ENCODE assay signal across 17 cellular contexts in the genomic region with DNA sequence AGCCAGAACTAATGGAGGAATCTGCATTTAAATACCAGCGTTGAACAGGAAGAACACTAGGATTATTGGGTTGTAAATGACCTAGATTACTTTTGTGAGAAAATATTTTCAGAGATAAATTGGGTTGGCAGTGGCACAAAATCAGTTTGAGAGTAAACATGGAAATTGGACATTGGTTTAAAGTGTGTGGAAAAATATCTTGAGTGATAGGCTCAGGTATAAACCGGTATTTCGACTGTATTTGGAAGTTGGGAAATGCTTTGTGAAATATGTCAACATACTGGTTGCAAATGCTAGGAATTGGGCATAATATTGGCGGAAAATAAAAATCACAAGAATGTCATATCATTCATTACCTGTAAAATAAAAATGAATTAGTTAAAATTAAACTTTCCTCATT. TPM values are rescaled to one million over a fixed set of nuclear protein-coding genes. Genes with fewer than 3 reads are reported as not detected.
DNase-seq lines count a peak whose midpoint lies in the region; ATAC-seq and TF ChIP-seq lines count a peak whose summit lies in the region.
"Had no signal": no experiment of that assay in that cellular context is flagged by ENCODE, and none has a peak within 500 bp of the region (broad histone marks: within the 10 kb centered on the region; RNA-seq: fewer than 3 reads in every experiment).

No MANE protein-coding gene starts in this region.

- no peak overlapping the region for H4K5ac ChIP-seq in H9 (ENCODE audit: insufficient read length, low read depth, low read length)

- H2AFZ ChIP-seq in H9 (ENCODE audit: low read length) (no peak overlapping the region), PC-9 (no peak overlapping the region)

- no peak overlapping the region for H2BK12ac ChIP-seq in H9 (ENCODE audit: insufficient read length, low read depth, low read length)

- H3K4me2 ChIP-seq in H9 (ENCODE audit: insufficient read depth, insufficient read length, low read length): no peak overlapping the region
- no peak overlapping the region for H3K4me2 ChIP-seq in PC-9
- H3K4me2 ChIP-seq: A549, BLaER1 had no signal

- no peak overlapping the region for H2BK120ac ChIP-seq in H9 (ENCODE audit: low read depth, low read length, poor library complexity, severe bottlenecking)

- no peak overlapping the region for H4K8ac ChIP-seq in H9 (replicated peaks; ENCODE audit: insufficient read length, low read depth, low read length)

- no peak for ATAC-seq in effector memory CD8-positive, alpha-beta T cell (replicated peaks)
- ATAC-seq in right lobe of liver: peak; percentile 54 to 67 (median 59)
- ATAC-seq in GM21723 (IDR thresholded peaks at IDR 0.05; ENCODE audit: unreplicated experiment): no peak
- ATAC-seq: A549 had no signal

- H3K27ac Mint-ChIP-seq in H9 (peak overlapping the region in 2 of 3 experiments; percentile 6 to 90; a peak in 3 of 7 replicates), type B pancreatic cell (peak overlapping the region; percentile 4)
- H3K27ac Mint-ChIP-seq in effector memory CD8-positive, alpha-beta T cell: peak overlapping the region; percentile 35 to 44

- H3K4me3 Mint-ChIP-seq in H9: no peak overlapping the region
- H3K4me3 Mint-ChIP-seq in effector memory CD8-positive, alpha-beta T cell: no peak overlapping the region
- no peak overlapping the region for H3K4me3 Mint-ChIP-seq in type B pancreatic cell
- H3K4me3 Mint-ChIP-seq: CD4-positive, alpha-beta memory T cell had no signal

- H3K4me3 ChIP-seq in right lobe of liver (no peak overlapping the region), PC-9 (no peak overlapping the region)
- H3K4me3 ChIP-seq: A549, BLaER1 had no signal

- no peak overlapping the region for H3T11ph ChIP-seq in H9 (ENCODE audit: low read length)

- H4K20me1 ChIP-seq in H9 (ENCODE audit: control insufficient read depth, insufficient read depth, insufficient read length): peaks cover 2% of the 10 kb centered on the region
- H4K20me1 ChIP-seq in PC-9 (ENCODE audit: insufficient read depth): no peaks in the 10 kb centered on the region

- H3K14ac ChIP-seq in H9 (ENCODE audit: insufficient read depth, low read length): no peak overlapping the region

- H3K56ac ChIP-seq in H9 (ENCODE audit: insufficient read length, low read depth, low read length): no peak overlapping the region

- DNase-seq in H9 (no peak), right lobe of liver (no peak), type B pancreatic cell (ENCODE audit: extremely low spot score, unreplicated experiment) (no peak), PC-9 (no peak), hypothalamus (lab: John Stamatoyannopoulos, UW) (no peak)
- no peak for DNase-seq in effector memory CD8-positive, alpha-beta T cell
- DNase-seq: CD4-positive, alpha-beta memory T cell; KBM-7; MV-4-11; NCI-H1694 treated with DMSO at 0.1 percent for 48 hours; NCI-H510A; NCI-H82; OCI-M1; SHP77 had no signal

- no peak overlapping the region for H3K4ac ChIP-seq in H9 (ENCODE audit: low read depth, low read length)

- H2AK5ac ChIP-seq in H9 (ENCODE audit: insufficient read length, low read length): no peak overlapping the region

- whole genome bisulfite sequencing in H9 (ENCODE audit: extremely low coverage, insufficient read length, low lambda C conversion rate): no CpG with 5 or more reads among the region's 4 CpGs
- 9% methylated on average over 4 of the region's 4 CpGs for WGBS in right lobe of liver (ENCODE audit: insufficient coverage, low coverage, low lambda C conversion rate, missing lambda C conversion rate)

- H3K27ac ChIP-seq in H9 (ENCODE audit: insufficient read length, low read depth, low read length) (no peak overlapping the region), right lobe of liver (peak overlapping the region; percentile 27 to 60 (median 35)), PC-9 (no peak overlapping the region)
- H3K27ac ChIP-seq: A549, BLaER1 had no signal

- CTCF ChIA-PET in PC-9 (lab: Charles Lee): no interaction called here

- H2BK15ac ChIP-seq in H9 (ENCODE audit: low read depth, low read length): no peak overlapping the region

- no peaks in the 10 kb centered on the region for H3K79me1 ChIP-seq in H9 (ENCODE audit: insufficient read depth, low read depth, low read length, poor library complexity, severe bottlenecking)

- no peak overlapping the region for H3K18ac ChIP-seq in H9 (ENCODE audit: insufficient read length, low read depth, low read length)

- H3K9me3 Mint-ChIP-seq in H9: no peaks in the 10 kb centered on the region
- H3K9me3 Mint-ChIP-seq in effector memory CD8-positive, alpha-beta T cell: no peaks in the 10 kb centered on the region
- no peaks in the 10 kb centered on the region for H3K9me3 Mint-ChIP-seq in type B pancreatic cell
- H3K9me3 Mint-ChIP-seq: CD4-positive, alpha-beta memory T cell had no signal

- peaks cover 23 to 27% of the 10 kb centered on the region in 2 experiments for H3K4me1 Mint-ChIP-seq in H9
- peaks cover 4 to 17% of the 10 kb centered on the region in 2 donors for H3K4me1 Mint-ChIP-seq in effector memory CD8-positive, alpha-beta T cell (ENCODE audit: low read depth in 2 of 2)
- no peaks in the 10 kb centered on the region for H3K4me1 Mint-ChIP-seq in type B pancreatic cell (ENCODE audit: unreplicated experiment)

- no peak for TF ChIP-seq POLR2A in right lobe of liver (IDR thresholded peaks at IDR 0.05)

- H3K23me2 ChIP-seq in H9 (ENCODE audit: insufficient read length, low read depth, low read length, poor library complexity, severe bottlenecking): no peaks in the 10 kb centered on the region

- no peaks in the 10 kb centered on the region for H3K27me3 Mint-ChIP-seq in H9 (ENCODE audit: low read depth)
- no peaks in the 10 kb centered on the region for H3K27me3 Mint-ChIP-seq in effector memory CD8-positive, alpha-beta T cell
- H3K27me3 Mint-ChIP-seq in type B pancreatic cell: no peaks in the 10 kb centered on the region
- H3K27me3 Mint-ChIP-seq: CD4-positive, alpha-beta memory T cell had no signal

- POLR2A ChIA-PET in PC-9 (lab: Charles Lee; ENCODE audit: unreplicated experiment): no interaction called here

- H3K27me3 ChIP-seq in H9 (ENCODE audit: insufficient read depth, low read length) (no peaks in the 10 kb centered on the region), right lobe of liver (no peaks in the 10 kb centered on the region), PC-9 (ENCODE audit: insufficient read depth, low read depth) (no peaks in the 10 kb centered on the region)
- H3K27me3 ChIP-seq: BLaER1 had no signal

- H3K36me3 ChIP-seq in right lobe of liver: peaks cover 8 to 92% (median 35%) of the 10 kb centered on the region in 4 donors
- H3K36me3 ChIP-seq in PC-9 (ENCODE audit: low read depth): peaks cover 59% of the 10 kb centered on the region

- H3K4me1 ChIP-seq in H9 (ENCODE audit: insufficient read depth, low read length): no peaks in the 10 kb centered on the region
- H3K4me1 ChIP-seq in right lobe of liver: peaks cover 0 to 30% (median 15%) of the 10 kb centered on the region in 4 donors
- H3K4me1 ChIP-seq in PC-9 (replicated peaks; ENCODE audit: insufficient read depth): no peaks in the 10 kb centered on the region
- H3K4me1 ChIP-seq: A549, BLaER1 had no signal

- no TSS peak for BruUV-seq in PC-9 (replicated peaks; lab: Mats Ljungman, UMichigan)

- H3K9me3 ChIP-seq in H9 (ENCODE audit: control insufficient read depth, low read depth, low read length) (no peaks in the 10 kb centered on the region), right lobe of liver (no peaks in the 10 kb centered on the region), PC-9 (ENCODE audit: insufficient read depth, low read depth) (no peaks in the 10 kb centered on the region; the same call in 1 of the 2 replicates)
- H3K9me3 ChIP-seq: A549, BLaER1 had no signal

- no peak overlapping the region for H2BK5ac ChIP-seq in H9 (ENCODE audit: insufficient read length, low read length)

- TF ChIP-seq CTCF in H9 (conservative IDR thresholded peaks at IDR 0.05) (no peak), right lobe of liver (IDR thresholded peaks at IDR 0.05) (no peak), type B pancreatic cell (conservative IDR thresholded peaks at IDR 0.05) (no peak), PC-9 (conservative IDR thresholded peaks at IDR 0.05) (no peak)

- no peaks in the 10 kb centered on the region for H3K9me2 ChIP-seq in PC-9 (ENCODE audit: insufficient read depth)

- no peak overlapping the region for H4K91ac ChIP-seq in H9 (ENCODE audit: insufficient read length, low read depth, low read length)

- no peak overlapping the region for H3K23ac ChIP-seq in H9 (ENCODE audit: insufficient read length, low read depth, low read length)

- no peaks in the 10 kb centered on the region for H3F3A ChIP-seq in PC-9 (ENCODE audit: insufficient read depth, low read depth)

- H3K36me3 Mint-ChIP-seq in H9 (ENCODE audit: insufficient read depth in 1 of 3, low read depth in 3 of 3) (peaks cover 41 to 91% (median 87%) of the 10 kb centered on the region in 3 experiments; a peak in 6 of 7 replicates), type B pancreatic cell (peaks cover 59% of the 10 kb centered on the region)
- H3K36me3 Mint-ChIP-seq in effector memory CD8-positive, alpha-beta T cell (ENCODE audit: insufficient read depth): peaks cover 99% of the 10 kb centered on the region

- H3K79me2 ChIP-seq in H9 (ENCODE audit: insufficient read depth, low read length): no peaks in the 10 kb centered on the region
- no peaks in the 10 kb centered on the region for H3K79me2 ChIP-seq in PC-9 (ENCODE audit: low read depth)

- intact Hi-C loops in right lobe of liver (cut with DNase I) (no loop called here), PC-9 (cut with micrococcal nuclease; ENCODE audit: unreplicated experiment) (no loop called here)

- no peak overlapping the region for H3K9ac ChIP-seq in H9 (ENCODE audit: extremely low read depth, insufficient read length, low read length)
- H3K9ac ChIP-seq: BLaER1 had no signal

- no peak overlapping the region for H2BK20ac ChIP-seq in H9 (ENCODE audit: low read depth, low read length, poor library complexity, severe bottlenecking)

RNA-seq across cellular contexts. Expression of gene PRKAR1A, which starts 15.1 kb away (rescaled TPM):
- total RNA-seq in H9 (2021) (163 and 171 TPM in 2 replicates), right lobe of liver (100 to 1,000 TPM; 109 to 172 (median 136) TPM), type B pancreatic cell (ENCODE audit: low replicate concordance) (242 and 263 TPM in 2 replicates), PC-9 (2021) (161 and 181 TPM in 2 replicates)

Comparison
In these comparisons a context has a peak if more than half of its experiments do, and no peak if none do; other contexts are left out.
1. H3K27ac ChIP-seq: peak in right lobe of liver (3 of 3); none in H9 (single experiment) and PC-9 (single experiment).
2. ATAC-seq: peak in right lobe of liver (4 of 4); none in effector memory CD8-positive, alpha-beta T cell (single experiment) and GM21723 (single experiment).
3. Peak in every context shown above with its lines, with median percentiles within 50 percentile points of each other: H3K27ac Mint-ChIP-seq.